In the genomic region with DNA sequence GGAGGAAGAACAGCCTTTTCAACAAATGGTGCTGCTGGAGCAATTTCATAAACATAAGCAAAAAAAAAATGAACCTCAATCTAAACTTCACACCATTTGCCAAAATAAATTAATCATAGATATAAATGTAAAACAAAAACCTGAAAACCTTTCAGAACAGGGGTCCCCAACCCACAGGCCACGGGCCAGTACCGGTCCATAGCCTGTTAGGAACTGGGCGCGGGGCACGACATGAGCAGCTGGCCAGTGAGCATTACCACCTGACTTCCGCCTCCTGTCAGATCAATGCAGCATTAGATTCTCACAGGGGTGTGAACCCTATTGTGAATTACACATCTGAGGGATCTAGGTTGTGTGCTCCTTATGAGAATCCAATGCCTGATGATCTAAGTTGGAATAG, we compare ENCODE assay signal across 26 cellular contexts.
"Had no signal": no experiment of that assay in that cellular context is flagged by ENCODE, and none has a peak within 500 bp of the region (broad histone marks: within the 10 kb centered on the region; RNA-seq: fewer than 3 reads in every experiment).

No MANE protein-coding gene starts in this region.

- H3K36me3 ChIP-seq: colonic mucosa, esophagus muscularis mucosa, esophagus squamous epithelium, gastrocnemius medialis, gastroesophageal sphincter had no signal

- H3K4me1 Mint-ChIP-seq: endodermal cell had no signal

- H3K27ac Mint-ChIP-seq: dendritic cell treated with granulocyte-macrophage colony-stimulating factor and Interleukin-4, amounts not matched to agents 40 ng/mL and 50 ng/mL, for 4 days; effector memory CD8-positive, alpha-beta T cell; endodermal cell had no signal

- H3K27ac ChIP-seq: colonic mucosa, coronary artery, dorsolateral prefrontal cortex, epithelial cell of prostate, esophagus muscularis mucosa, esophagus squamous epithelium, foreskin keratinocyte, gastrocnemius medialis, gastroesophageal sphincter, heart left ventricle, heart right ventricle had no signal

- H3K27me3 ChIP-seq: colonic mucosa, dorsolateral prefrontal cortex, esophagus muscularis mucosa, esophagus squamous epithelium, foreskin keratinocyte, gastrocnemius medialis, gastroesophageal sphincter, heart left ventricle, heart right ventricle had no signal

- H3K9me3 ChIP-seq: colonic mucosa, gastrocnemius medialis had no signal

- H3K4me1 ChIP-seq: colonic mucosa, esophagus muscularis mucosa, esophagus squamous epithelium, foreskin keratinocyte, gastrocnemius medialis, gastroesophageal sphincter, heart left ventricle, heart right ventricle had no signal

- H3K4me3 Mint-ChIP-seq: dendritic cell treated with granulocyte-macrophage colony-stimulating factor and Interleukin-4, amounts not matched to agents 40 ng/mL and 50 ng/mL, for 4 days; effector memory CD8-positive, alpha-beta T cell; endodermal cell had no signal

- H3K4me3 ChIP-seq: colonic mucosa, coronary artery, dorsolateral prefrontal cortex, esophagus muscularis mucosa, esophagus squamous epithelium, gastrocnemius medialis, gastroesophageal sphincter, heart left ventricle, heart right ventricle had no signal

- FAIRE-seq: colon, endothelial cell of umbilical vein had no signal

- H3K27me3 Mint-ChIP-seq: dendritic cell treated with granulocyte-macrophage colony-stimulating factor and Interleukin-4, amounts not matched to agents 40 ng/mL and 50 ng/mL, for 4 days; effector memory CD8-positive, alpha-beta T cell had no signal

- ATAC-seq: effector memory CD8-positive, alpha-beta T cell; esophagus mucosa; foreskin keratinocyte; gastrocnemius medialis; gastroesophageal sphincter; heart left ventricle; heart right ventricle had no signal

- DNase-seq: colonic mucosa; cortex of kidney; dermis blood vessel endothelial cell; dorsolateral prefrontal cortex; effector CD4-positive, alpha-beta T cell; effector CD8-positive, alpha-beta T cell; effector memory CD4-positive, alpha-beta T cell; effector memory CD8-positive, alpha-beta T cell; endodermal cell; erythroblast; esophagus squamous epithelium; foreskin fibroblast; foreskin keratinocyte; gastrocnemius medialis; glutamatergic neuron; head of caudate nucleus; heart left ventricle; heart right ventricle had no signal
